16 cellular contexts compared by ENCODE assay signal in genomic region chr6:142749556-142749955, GRCh38.
"Had no signal": no experiment of that assay in that cellular context is flagged by ENCODE, and none has a peak within 500 bp of the region (broad histone marks: within the 10 kb centered on the region; RNA-seq: fewer than 3 reads in every experiment).

No MANE protein-coding gene starts in this region.

- DNase-seq: cortex of kidney; effector memory CD8-positive, alpha-beta T cell; hypothalamus; immature natural killer cell; islet precursor cell; mesendoderm; midbrain; naive thymus-derived CD4-positive, alpha-beta T cell; nephron progenitor cell; nucleus accumbens; sigmoid colon; spleen; stimulated activated CD4-positive, alpha-beta T cell treated with anti-CD3 and anti-CD28 coated beads, Interleukin-4, amount 100 ng/mL, for 4 hours; stimulated activated naive B cell treated with anti-CD40 and anti-IgM and Interleukin-4, amounts not matched to agents 10 μg/mL and 1 μg/mL and 100 μg/mL, for 72 hours; upper lobe of left lung had no signal

- H3K4me1 Mint-ChIP-seq: immature natural killer cell, nephron progenitor cell had no signal

- H3K27ac Mint-ChIP-seq: immature natural killer cell; nephron progenitor cell; stimulated activated naive B cell treated with anti-CD40 and anti-IgM and Interleukin-4, amounts not matched to agents 10 μg/mL and 1 μg/mL and 100 μg/mL, for 72 hours; stimulated activated naive CD8-positive, alpha-beta T cell treated with anti-CD3 and anti-CD28 coated beads, Interleukin-15, Interleukin-2, amounts not matched to agents 100 ng/mL and 50 ng/mL, for 24 hours had no signal

- H3K9me3 Mint-ChIP-seq: effector memory CD8-positive, alpha-beta T cell; immature natural killer cell; nephron progenitor cell; stimulated activated naive CD8-positive, alpha-beta T cell treated with anti-CD3 and anti-CD28 coated beads, Interleukin-15, Interleukin-2, amounts not matched to agents 100 ng/mL and 50 ng/mL, for 24 hours had no signal

- H3K27me3 Mint-ChIP-seq: effector memory CD8-positive, alpha-beta T cell; naive thymus-derived CD4-positive, alpha-beta T cell; stimulated activated naive B cell treated with anti-CD40 and anti-IgM and Interleukin-4, amounts not matched to agents 10 μg/mL and 1 μg/mL and 100 μg/mL, for 72 hours; stimulated activated naive CD8-positive, alpha-beta T cell treated with anti-CD3 and anti-CD28 coated beads, Interleukin-15, Interleukin-2, amounts not matched to agents 100 ng/mL and 50 ng/mL, for 24 hours had no signal

- H3K4me3 Mint-ChIP-seq: effector memory CD8-positive, alpha-beta T cell; immature natural killer cell; naive thymus-derived CD4-positive, alpha-beta T cell; nephron progenitor cell; stimulated activated naive B cell treated with anti-CD40 and anti-IgM and Interleukin-4, amounts not matched to agents 10 μg/mL and 1 μg/mL and 100 μg/mL, for 72 hours; stimulated activated naive CD8-positive, alpha-beta T cell treated with anti-CD3 and anti-CD28 coated beads, Interleukin-15, Interleukin-2, amounts not matched to agents 100 ng/mL and 50 ng/mL, for 24 hours had no signal

- ATAC-seq: effector memory CD8-positive, alpha-beta T cell; naive thymus-derived CD4-positive, alpha-beta T cell; stimulated activated naive B cell treated with anti-CD40 and anti-IgM and Interleukin-4, amounts not matched to agents 10 μg/mL and 1 μg/mL and 100 μg/mL, for 72 hours had no signal
